23 cellular contexts compared by ENCODE assay signal in the genomic region with DNA sequence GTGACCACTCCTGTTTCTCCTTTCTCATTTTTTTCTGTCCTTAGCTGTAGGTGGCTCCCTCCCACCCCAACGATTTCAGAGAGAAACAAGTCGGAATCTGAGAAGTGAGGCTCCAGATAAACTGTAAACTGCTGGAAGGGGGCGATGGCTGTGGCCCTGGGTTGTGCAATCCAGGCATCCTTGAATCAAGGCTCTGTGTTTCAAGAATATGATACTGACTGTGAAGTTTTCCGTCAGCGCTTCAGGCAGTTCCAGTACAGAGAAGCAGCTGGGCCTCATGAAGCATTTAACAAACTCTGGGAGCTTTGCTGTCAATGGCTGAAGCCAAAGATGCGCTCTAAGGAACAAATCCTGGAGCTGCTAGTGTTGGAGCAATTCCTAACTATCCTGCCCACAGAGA. TPM values are rescaled to one million over a fixed set of nuclear protein-coding genes. Genes with fewer than 3 reads are reported as not detected.
DNase-seq lines count a peak whose midpoint lies in the region; ATAC-seq, FAIRE-seq and TF ChIP-seq lines count a peak whose summit lies in the region.
"Had no signal": no experiment of that assay in that cellular context is flagged by ENCODE, and none has a peak within 500 bp of the region (broad histone marks: within the 10 kb centered on the region; RNA-seq: fewer than 3 reads in every experiment).

No MANE protein-coding gene starts in this region.

- BruUV-seq in HepG2 (replicated peaks; lab: Mats Ljungman, UMichigan) = no TSS peak

- H4K20me1 ChIP-seq in HepG2 (ENCODE audit: insufficient read depth, low read length) = peaks cover 2% of the 10 kb centered on the region; the same call in 1 of the 2 replicates

- H3K4me1 Mint-ChIP-seq in dendritic cell treated with granulocyte-macrophage colony-stimulating factor and Interleukin-4, amounts not matched to agents 40 ng/mL and 50 ng/mL, for 4 days (ENCODE audit: low read depth) = peaks cover 41% of the 10 kb centered on the region

- 89% methylated on average over 3 of the region's 6 CpGs for WGBS in HepG2 (ENCODE audit: low lambda C conversion rate)
- WGBS in right lobe of liver (ENCODE audit: insufficient coverage, low coverage, low lambda C conversion rate, missing lambda C conversion rate) = 61% methylated on average over 5 of the region's 6 CpGs

- H3K27ac ChIP-seq in HepG2 (ENCODE audit: extremely low read length, insufficient read depth, low read length) (no peak overlapping the region), right lobe of liver (no peak overlapping the region), neutrophil (peak overlapping the region; percentile 20)
- H3K27ac ChIP-seq: GM23248, SJSA1 had no signal

- H3K9ac ChIP-seq in HepG2 (ENCODE audit: insufficient read depth, low read depth, low read length) = no peak overlapping the region
- H3K9ac ChIP-seq: GM23248 had no signal

- H3K79me2 ChIP-seq in HepG2 (ENCODE audit: insufficient read depth, low read length) = peaks cover 12% of the 10 kb centered on the region

- H3K36me3 ChIP-seq in HepG2 (replicated peaks in 1 of 2; ENCODE audit: control insufficient read depth in 1 of 2, insufficient read depth in 2 of 2, low read length in 2 of 2) (no peaks in the 10 kb centered on the region; a peak in 3 of 5 replicates), right lobe of liver (no peaks in the 10 kb centered on the region), neutrophil (peaks cover 11% of the 10 kb centered on the region)

- CTCF ChIA-PET in HepG2 (lab: Yijun Ruan, JAX; ENCODE audit: low intra/inter-chr PET ratio, low total read pairs) = no interaction called here

- H3K27me3 ChIP-seq in HepG2 (ENCODE audit: control insufficient read depth in 1 of 2, insufficient read depth in 2 of 2, low read length in 2 of 2) (no peaks in the 10 kb centered on the region; a peak in 1 of 5 replicates), right lobe of liver (no peaks in the 10 kb centered on the region), neutrophil (no peaks in the 10 kb centered on the region)
- H3K27me3 ChIP-seq: SJSA1 had no signal

- in situ Hi-C loops in HepG2 (cut with HindIII; ENCODE audit: extremely low pct_ligation_motif_present, low pct_unique_long_range_greater_than_20kb) = no loop called here

- H3K4me3 Mint-ChIP-seq in dendritic cell treated with granulocyte-macrophage colony-stimulating factor and Interleukin-4, amounts not matched to agents 40 ng/mL and 50 ng/mL, for 4 days = peak overlapping the region; percentile 20

- H3K27ac Mint-ChIP-seq in dendritic cell treated with granulocyte-macrophage colony-stimulating factor and Interleukin-4, amounts not matched to agents 40 ng/mL and 50 ng/mL, for 4 days = peak overlapping the region; percentile 89
- H3K27ac Mint-ChIP-seq: CD4-positive, CD25-positive, alpha-beta regulatory T cell had no signal

- peaks cover 41% of the 10 kb centered on the region for H3K36me3 Mint-ChIP-seq in dendritic cell treated with granulocyte-macrophage colony-stimulating factor and Interleukin-4, amounts not matched to agents 40 ng/mL and 50 ng/mL, for 4 days (ENCODE audit: low read depth)

- no peaks in the 10 kb centered on the region for H3K9me3 Mint-ChIP-seq in dendritic cell treated with granulocyte-macrophage colony-stimulating factor and Interleukin-4, amounts not matched to agents 40 ng/mL and 50 ng/mL, for 4 days
- H3K9me3 Mint-ChIP-seq: CD4-positive, CD25-positive, alpha-beta regulatory T cell had no signal

- no peak for TF ChIP-seq RAD21 in HepG2 (CRISPR knock-in tag; IDR thresholded peaks at IDR 0.05)

- H3K4me2 ChIP-seq in HepG2 (ENCODE audit: low read depth, low read length) = no peak overlapping the region

- POLR2A ChIA-PET in HepG2 (lab: Yijun Ruan, JAX) = no interaction called here

- TF ChIP-seq EP300 in HepG2 (IDR thresholded peaks at IDR 0.05; ENCODE audit: low read depth in 2 of 2, low read length in 2 of 2) (no peak), HepG2 (CRISPR knock-in tag; IDR thresholded peaks at IDR 0.05; ENCODE audit: borderline replicate concordance) (no peak)

- TF ChIP-seq POLR2A in HepG2 (IDR thresholded peaks at IDR 0.05; ENCODE audit: insufficient read depth in 1 of 2, low read depth in 2 of 2, low read length in 2 of 2) (no peak), right lobe of liver (IDR thresholded peaks at IDR 0.05) (no peak)

- H3K27me3 Mint-ChIP-seq in dendritic cell treated with granulocyte-macrophage colony-stimulating factor and Interleukin-4, amounts not matched to agents 40 ng/mL and 50 ng/mL, for 4 days = no peaks in the 10 kb centered on the region

- H3K9me3 ChIP-seq in HepG2 (ENCODE audit: low read length) (no peaks in the 10 kb centered on the region), right lobe of liver (no peaks in the 10 kb centered on the region), neutrophil (no peaks in the 10 kb centered on the region)
- H3K9me3 ChIP-seq: HAP-1, SJSA1 had no signal

- FAIRE-seq in HepG2 (lab: Jason Lieb, UNC) = no peak

- no peak for ATAC-seq in HepG2
- no peak for ATAC-seq in right lobe of liver
- ATAC-seq in HG02798 (IDR thresholded peaks at IDR 0.05; ENCODE audit: poor library complexity, unreplicated experiment) = no peak
- ATAC-seq: PC-3 had no signal

- DNase-seq in HepG2 (ENCODE audit: low spot score) (no peak), right lobe of liver (no peak), NOMO-1 treated with dmso at 0.1 percent for 144 hours (lab: John Stamatoyannopoulos, UW; ENCODE audit: unreplicated experiment) (peak; percentile 15), hypothalamus (lab: John Stamatoyannopoulos, UW) (no peak)
- no peak for DNase-seq in activated naive CD4-positive, alpha-beta T cell (lab: John Stamatoyannopoulos, UW)
- DNase-seq: ACHN; CD4-positive, CD25-positive, alpha-beta regulatory T cell; COR-L47; DMS 273 treated with DMSO at 0.1 percent for 48 hours; GDM1; GM23248; NCI-H1694 treated with DMSO at 0.1 percent for 48 hours; NCI-H510A; NCI-H748 treated with DMSO at 0.1 percent for 48 hours; PC-3; RPMI8226; SW 1271 had no signal

- no peak overlapping the region for H3K4me3 ChIP-seq in HepG2 (replicated peaks in 1 of 3; ENCODE audit: insufficient read depth in 1 of 3, low read depth in 2 of 3, low read length in 3 of 3)
- no peak overlapping the region for H3K4me3 ChIP-seq in right lobe of liver
- no peak overlapping the region for H3K4me3 ChIP-seq in neutrophil (ENCODE audit: low read depth in 1 of 2, low read length in 1 of 2)
- H3K4me3 ChIP-seq: GM23248, HAP-1, SJSA1 had no signal

- H3K4me1 ChIP-seq in HepG2 (ENCODE audit: insufficient read depth, low read length) = peaks cover 14% of the 10 kb centered on the region
- H3K4me1 ChIP-seq in right lobe of liver = peaks cover 0 to 5% (median 0%) of the 10 kb centered on the region in 4 donors
- peaks cover 24 to 34% of the 10 kb centered on the region in 2 experiments for H3K4me1 ChIP-seq in neutrophil (ENCODE audit: control insufficient read depth in 1 of 2, insufficient read depth in 1 of 2, low read depth in 1 of 2, low read length in 1 of 2)

- no peak for TF ChIP-seq CTCF in HepG2 (CRISPR knock-in tag; IDR thresholded peaks at IDR 0.05)
- TF ChIP-seq CTCF in right lobe of liver (IDR thresholded peaks at IDR 0.05) = no peak
- no peak for TF ChIP-seq CTCF in neutrophil (IDR thresholded peaks at IDR 0.05)

- intact Hi-C loops in HepG2 (cut with micrococcal nuclease; ENCODE audit: unreplicated experiment) (no loop called here), right lobe of liver (cut with DNase I) (no loop called here)
- intact Hi-C loops in dendritic cell treated with granulocyte-macrophage colony-stimulating factor and Interleukin-4, amounts not matched to agents 40 ng/mL and 50 ng/mL, for 4 days (cut with micrococcal nuclease) = loop anchor here (5.0 kb wide), 1 partner anchor 75 kb away; a partner anchor contains a TSS

- H2AFZ ChIP-seq in HepG2 (ENCODE audit: low read length) = no peak overlapping the region
- H2AFZ ChIP-seq: GM23248 had no signal

RNA-seq across cellular contexts. Expression of a gene that starts 2.4 kb away (rescaled TPM):
- 3.0 and 3.4 TPM in 2 replicates for total RNA-seq in HepG2 (2016; rRNA removed; fragmentation: Illumina TruSeq; extraction: Trizol)
- 0.35 and 0.61 TPM in 2 replicates for total RNA-seq in HepG2 (2016; cell fraction: cytosol; rRNA removed; fragmentation: Illumina TruSeq; extraction: Trizol; ENCODE audit: low read depth)
- 3.2 and 3.5 TPM in 2 replicates for total RNA-seq in HepG2 (2016; cell fraction: insoluble cytoplasmic fraction; rRNA removed; fragmentation: Illumina TruSeq; extraction: Trizol)
- total RNA-seq in HepG2 (2016; cell fraction: membrane; rRNA removed; fragmentation: Illumina TruSeq; extraction: Trizol) = 1.2 and 1.4 TPM in 2 replicates
- total RNA-seq in HepG2 (2016; cell fraction: nucleus; rRNA removed; fragmentation: Illumina TruSeq; extraction: Trizol) = 5.3 and 6.5 TPM in 2 replicates
- 3.5 and 3.9 TPM in 2 replicates for polyA plus RNA-seq in HepG2 (2011; rRNA removed)
- 0.54 and 0.94 TPM in 2 replicates for polyA plus RNA-seq in HepG2 (2011; cell fraction: cytosol; rRNA removed)
- polyA plus RNA-seq in HepG2 (2011; cell fraction: nucleus; rRNA removed) = 5.9 and 10.9 TPM in 2 replicates
- 2.7 and 2.9 TPM in 2 replicates for polyA plus RNA-seq in HepG2 (2012)
- polyA plus RNA-seq in HepG2 (2016; cell fraction: cytosol; fragmentation: Illumina TruSeq; extraction: Trizol; ENCODE audit: low read depth) = 0.07 TPM in 2 replicates
- polyA plus RNA-seq in HepG2 (2016; cell fraction: insoluble cytoplasmic fraction; fragmentation: Illumina TruSeq; extraction: Trizol; ENCODE audit: low read depth) = 2.2 and 2.4 TPM in 2 replicates
- 0.30 and 0.45 TPM in 2 replicates for polyA plus RNA-seq in HepG2 (2016; cell fraction: membrane; fragmentation: Illumina TruSeq; extraction: Trizol; ENCODE audit: low read depth)
- polyA plus RNA-seq in HepG2 (2016; cell fraction: nucleus; fragmentation: Illumina TruSeq; extraction: Trizol; ENCODE audit: insufficient read depth, low read depth) = 7.3 and 7.5 TPM in 2 replicates
- polyA minus RNA-seq in HepG2 (2011; rRNA and poly(A)+ RNA removed; ENCODE audit: low replicate concordance) = 0.82 and 0.84 TPM in 2 replicates
- 0.99 and 1.3 TPM in 2 replicates for polyA minus RNA-seq in HepG2 (2011; cell fraction: cytosol; rRNA and poly(A)+ RNA removed)
- polyA minus RNA-seq in HepG2 (2011; cell fraction: nucleus; rRNA and poly(A)+ RNA removed) = 10.8 and 16.4 TPM in 2 replicates
- 1 to 10 TPM; 2.0 to 3.4 (median 2.7) TPM for total RNA-seq in right lobe of liver

RNA-seq across cellular contexts. Expression of a gene that starts 3.1 kb away (rescaled TPM):
- total RNA-seq in HepG2 (2016; rRNA removed; fragmentation: Illumina TruSeq; extraction: Trizol) = 6.2 and 6.6 TPM in 2 replicates
- total RNA-seq in HepG2 (2016; cell fraction: cytosol; rRNA removed; fragmentation: Illumina TruSeq; extraction: Trizol; ENCODE audit: low read depth) = 0.71 and 0.91 TPM in 2 replicates
- total RNA-seq in HepG2 (2016; cell fraction: insoluble cytoplasmic fraction; rRNA removed; fragmentation: Illumina TruSeq; extraction: Trizol) = 6.1 and 6.9 TPM in 2 replicates
- total RNA-seq in HepG2 (2016; cell fraction: membrane; rRNA removed; fragmentation: Illumina TruSeq; extraction: Trizol) = 2.3 and 2.7 TPM in 2 replicates
- total RNA-seq in HepG2 (2016; cell fraction: nucleus; rRNA removed; fragmentation: Illumina TruSeq; extraction: Trizol) = 14.1 and 15.5 TPM in 2 replicates
- 5.0 and 5.5 TPM in 2 replicates for polyA plus RNA-seq in HepG2 (2011; rRNA removed)
- 1.7 and 2.5 TPM in 2 replicates for polyA plus RNA-seq in HepG2 (2011; cell fraction: cytosol; rRNA removed)
- polyA plus RNA-seq in HepG2 (2011; cell fraction: nucleus; rRNA removed) = 9.3 and 11.7 TPM in 2 replicates
- polyA plus RNA-seq in HepG2 (2012) = 3.1 and 3.2 TPM in 2 replicates
- 0.46 and 0.52 TPM in 2 replicates for polyA plus RNA-seq in HepG2 (2016; cell fraction: cytosol; fragmentation: Illumina TruSeq; extraction: Trizol; ENCODE audit: low read depth)
- polyA plus RNA-seq in HepG2 (2016; cell fraction: insoluble cytoplasmic fraction; fragmentation: Illumina TruSeq; extraction: Trizol; ENCODE audit: low read depth) = 5.0 TPM in 2 replicates
- 0.96 and 1.2 TPM in 2 replicates for polyA plus RNA-seq in HepG2 (2016; cell fraction: membrane; fragmentation: Illumina TruSeq; extraction: Trizol; ENCODE audit: low read depth)
- polyA plus RNA-seq in HepG2 (2016; cell fraction: nucleus; fragmentation: Illumina TruSeq; extraction: Trizol; ENCODE audit: insufficient read depth, low read depth) = 15.3 and 18.0 TPM in 2 replicates
- polyA minus RNA-seq in HepG2 (2011; rRNA and poly(A)+ RNA removed; ENCODE audit: low replicate concordance) = 5.4 and 7.1 TPM in 2 replicates
- polyA minus RNA-seq in HepG2 (2011; cell fraction: cytosol; rRNA and poly(A)+ RNA removed) = 1.1 and 2.2 TPM in 2 replicates
- 23.6 and 23.9 TPM in 2 replicates for polyA minus RNA-seq in HepG2 (2011; cell fraction: nucleus; rRNA and poly(A)+ RNA removed)
- 1 to 10 TPM; 4.1 to 6.6 (median 4.4) TPM for total RNA-seq in right lobe of liver

RNA-seq across cellular contexts. Expression of a gene that starts 37.7 kb away (rescaled TPM):
- total RNA-seq in HepG2 (2016; rRNA removed; fragmentation: Illumina TruSeq; extraction: Trizol) = not detected in 2 replicates
- not detected in 2 replicates for total RNA-seq in HepG2 (2016; cell fraction: cytosol; rRNA removed; fragmentation: Illumina TruSeq; extraction: Trizol; ENCODE audit: low read depth)
- total RNA-seq in HepG2 (2016; cell fraction: insoluble cytoplasmic fraction; rRNA removed; fragmentation: Illumina TruSeq; extraction: Trizol) = not detected in 2 replicates
- total RNA-seq in HepG2 (2016; cell fraction: membrane; rRNA removed; fragmentation: Illumina TruSeq; extraction: Trizol) = not detected in 2 replicates
- not detected in 2 replicates for total RNA-seq in HepG2 (2016; cell fraction: nucleus; rRNA removed; fragmentation: Illumina TruSeq; extraction: Trizol)
- not detected in 2 replicates for polyA plus RNA-seq in HepG2 (2011; rRNA removed)
- not detected in 2 replicates for polyA plus RNA-seq in HepG2 (2011; cell fraction: cytosol; rRNA removed)
- not detected in 2 replicates for polyA plus RNA-seq in HepG2 (2011; cell fraction: nucleus; rRNA removed)
- polyA plus RNA-seq in HepG2 (2012) = not detected in 2 replicates
- polyA plus RNA-seq in HepG2 (2016; cell fraction: cytosol; fragmentation: Illumina TruSeq; extraction: Trizol; ENCODE audit: low read depth) = not detected in 2 replicates
- not detected in 2 replicates for polyA plus RNA-seq in HepG2 (2016; cell fraction: insoluble cytoplasmic fraction; fragmentation: Illumina TruSeq; extraction: Trizol; ENCODE audit: low read depth)
- polyA plus RNA-seq in HepG2 (2016; cell fraction: membrane; fragmentation: Illumina TruSeq; extraction: Trizol; ENCODE audit: low read depth) = not detected in 2 replicates
- not detected in 2 replicates for polyA plus RNA-seq in HepG2 (2016; cell fraction: nucleus; fragmentation: Illumina TruSeq; extraction: Trizol; ENCODE audit: insufficient read depth, low read depth)
- polyA minus RNA-seq in HepG2 (2011; rRNA and poly(A)+ RNA removed; ENCODE audit: low replicate concordance) = not detected in 2 replicates
- polyA minus RNA-seq in HepG2 (2011; cell fraction: cytosol; rRNA and poly(A)+ RNA removed) = not detected in 2 replicates
- polyA minus RNA-seq in HepG2 (2011; cell fraction: nucleus; rRNA and poly(A)+ RNA removed) = not detected in 2 replicates
- total RNA-seq in right lobe of liver = not detected
- total RNA-seq: CD4-positive, CD25-positive, alpha-beta regulatory T cell; Daoy; GM23248; PC-3; SJSA1 had no signal
- polyA plus RNA-seq: CD4-positive, CD25-positive, alpha-beta regulatory T cell; GM23248 had no signal
